In genomic region chr17:77140878-77141767, GRCh38 we compare ENCODE assay signal across 8 cellular contexts.
DNase-seq lines count a peak whose midpoint lies in the region; ATAC-seq and TF ChIP-seq lines count a peak whose summit lies in the region.

Gene SEC14L1 (plus strand): TSS chr17:77140969. CDS start chr17:77143597, 2,628 bp downstream.

- no peaks in the 10 kb centered on the region for H3K27me3 Mint-ChIP-seq in memory B cell
- H3K27me3 Mint-ChIP-seq in stimulated activated naive CD8-positive, alpha-beta T cell treated with anti-CD3 and anti-CD28 coated beads, Interleukin-15, Interleukin-2, amounts not matched to agents 100 ng/mL and 50 ng/mL, for 24 hours, result no peaks in the 10 kb centered on the region

- DNase-seq in COR-L47 (lab: John Stamatoyannopoulos, UW) (peak; percentile 42), KBM-7 (peak; percentile 52), WERI-Rb-1 (peak; percentile 48), ecto neural progenitor cell (ENCODE audit: low spot score) (peak; percentile 83), memory B cell (ENCODE audit: low spot score in 2 of 2) (peak; percentile 26 to 74), NCI-H1048 (lab: John Stamatoyannopoulos, UW) (no peak)

- peaks cover 39% of the 10 kb centered on the region for H3K4me1 Mint-ChIP-seq in memory B cell
- H3K4me1 Mint-ChIP-seq in stimulated activated naive CD8-positive, alpha-beta T cell treated with anti-CD3 and anti-CD28 coated beads, Interleukin-15, Interleukin-2, amounts not matched to agents 100 ng/mL and 50 ng/mL, for 24 hours (ENCODE audit: low read depth), result peaks cover 69% of the 10 kb centered on the region

- in situ Hi-C loops in KBM-7 (cut with MboI; ENCODE audit: low pct_unique_long_range_greater_than_20kb, low sequenced_read_pairs), result no loop called here

- H3K4me3 Mint-ChIP-seq in memory B cell, result peak within 1 kb of the TSS; percentile 92
- H3K4me3 Mint-ChIP-seq in stimulated activated naive CD8-positive, alpha-beta T cell treated with anti-CD3 and anti-CD28 coated beads, Interleukin-15, Interleukin-2, amounts not matched to agents 100 ng/mL and 50 ng/mL, for 24 hours, result peak within 1 kb of the TSS; percentile 88

- no peak for TF ChIP-seq CTCF in WERI-Rb-1 (IDR thresholded peaks at IDR 0.05; ENCODE audit: low read depth, low read length)

- peak within 1 kb of the TSS; percentile 92 for H3K27ac Mint-ChIP-seq in memory B cell
- H3K27ac Mint-ChIP-seq in stimulated activated naive CD8-positive, alpha-beta T cell treated with anti-CD3 and anti-CD28 coated beads, Interleukin-15, Interleukin-2, amounts not matched to agents 100 ng/mL and 50 ng/mL, for 24 hours, result peak within 1 kb of the TSS; percentile 96

- ATAC-seq in GM21526 (IDR thresholded peaks at IDR 0.05; ENCODE audit: low FRiP score, unreplicated experiment), result peak; percentile 29
- peak; percentile 41 for ATAC-seq in memory B cell (ENCODE audit: low read depth)

- no peaks in the 10 kb centered on the region for H3K27me3 ChIP-seq in WERI-Rb-1 (ENCODE audit: insufficient read depth, low read depth, severe bottlenecking)

- peaks cover 3% of the 10 kb centered on the region for H3K9me3 Mint-ChIP-seq in memory B cell
- H3K9me3 Mint-ChIP-seq in stimulated activated naive CD8-positive, alpha-beta T cell treated with anti-CD3 and anti-CD28 coated beads, Interleukin-15, Interleukin-2, amounts not matched to agents 100 ng/mL and 50 ng/mL, for 24 hours, result peaks cover 9% of the 10 kb centered on the region

- peak within 1 kb of the TSS; percentile 93 for H3K27ac ChIP-seq in WERI-Rb-1

- peak within 1 kb of the TSS; percentile 78 for H3K4me3 ChIP-seq in WERI-Rb-1 (ENCODE audit: low read depth, low read length)

- peaks cover 20% of the 10 kb centered on the region for H3K9me3 ChIP-seq in WERI-Rb-1 (ENCODE audit: severe bottlenecking)

- peaks cover 34% of the 10 kb centered on the region for H3K36me3 ChIP-seq in WERI-Rb-1

- peaks cover 10% of the 10 kb centered on the region for H3K36me3 Mint-ChIP-seq in memory B cell
- H3K36me3 Mint-ChIP-seq in stimulated activated naive CD8-positive, alpha-beta T cell treated with anti-CD3 and anti-CD28 coated beads, Interleukin-15, Interleukin-2, amounts not matched to agents 100 ng/mL and 50 ng/mL, for 24 hours (ENCODE audit: low read depth), result peaks cover 40% of the 10 kb centered on the region
